ENCODE assay signal across 23 cellular contexts in genomic region chrX:73647632-73648322, GRCh38.
DNase-seq lines count a peak whose midpoint lies in the region; ATAC-seq and TF ChIP-seq lines count a peak whose summit lies in the region.
"Had no signal": no experiment of that assay in that cellular context is flagged by ENCODE, and none has a peak within 500 bp of the region (broad histone marks: within the 10 kb centered on the region; RNA-seq: fewer than 3 reads in every experiment).

No MANE protein-coding gene starts in this region.

- TF ChIP-seq CTCF in RWPE1 (conservative IDR thresholded peaks at IDR 0.05; ENCODE audit: low read depth) = no peak

- H4K12ac ChIP-seq in trophoblast cell (ENCODE audit: low read depth, low read length) = no peak overlapping the region

- H3K9ac ChIP-seq in trophoblast cell (ENCODE audit: low read length) = no peak overlapping the region

- no peak overlapping the region for H2AK5ac ChIP-seq in trophoblast cell (ENCODE audit: low read length)

- H3K79me2 ChIP-seq in trophoblast cell (ENCODE audit: control insufficient read depth, insufficient read depth, low read length, poor library complexity) = no peaks in the 10 kb centered on the region

- no peaks in the 10 kb centered on the region for H3K27me3 ChIP-seq in trophoblast cell (ENCODE audit: insufficient read depth, low read length)
- H3K27me3 ChIP-seq: ascending aorta had no signal

- no peak overlapping the region for H3K23ac ChIP-seq in trophoblast cell (ENCODE audit: low read length)

- no peak overlapping the region for H3K4me2 ChIP-seq in trophoblast cell (ENCODE audit: low read length)

- ATAC-seq in GM18511 (IDR thresholded peaks at IDR 0.05; ENCODE audit: unreplicated experiment) (peak; percentile 71), GM19438 (IDR thresholded peaks at IDR 0.05; ENCODE audit: low read depth, unreplicated experiment) (peak; percentile 62), HG02623 (IDR thresholded peaks at IDR 0.05; ENCODE audit: unreplicated experiment) (peak; percentile 62), HG03354 (IDR thresholded peaks at IDR 0.05; ENCODE audit: poor library complexity, severe bottlenecking, unreplicated experiment) (peak; percentile 69), GM18858 (IDR thresholded peaks at IDR 0.05; ENCODE audit: unreplicated experiment) (no peak)
- ATAC-seq: left colon; stimulated activated memory B cell treated with anti-CD40 and anti-IgM and Interleukin-4, amounts not matched to agents 10 μg/mL and 1 μg/mL and 100 μg/mL, for 72 hours had no signal

- no peak overlapping the region for H3K18ac ChIP-seq in trophoblast cell (ENCODE audit: low read length)

- POLR2A ChIA-PET in RWPE1 (lab: Yijun Ruan, JAX; ENCODE audit: low non-redundant PET) = no interaction called here

- peaks cover 0 to 2% of the 10 kb centered on the region in 2 experiments for H3K36me3 ChIP-seq in trophoblast cell (ENCODE audit: control insufficient read depth in 1 of 2, insufficient read depth in 2 of 2, low read length in 2 of 2)

- H3K4me3 ChIP-seq in trophoblast cell (ENCODE audit: low read depth, low read length) = no peak overlapping the region
- H3K4me3 ChIP-seq: ascending aorta, SK-N-MC had no signal

- no peaks in the 10 kb centered on the region for H3K4me1 ChIP-seq in trophoblast cell (ENCODE audit: control insufficient read depth in 1 of 2, insufficient read depth in 2 of 2, low read length in 2 of 2)
- H3K4me1 ChIP-seq: ascending aorta had no signal

- H4K91ac ChIP-seq in trophoblast cell (ENCODE audit: low read depth, low read length) = no peak overlapping the region

- H3K79me1 ChIP-seq in trophoblast cell (ENCODE audit: low read length) = no peaks in the 10 kb centered on the region

- H3K4ac ChIP-seq in trophoblast cell (ENCODE audit: low read depth, low read length) = no peak overlapping the region

- H2BK120ac ChIP-seq in trophoblast cell (ENCODE audit: insufficient read depth, low read length, poor library complexity) = no peak overlapping the region

- CTCF ChIA-PET in RWPE1 (lab: Yijun Ruan, JAX) = interaction anchor here (0.6 to 0.7 kb wide), 2 partner anchors 77 to 145 kb away, joined by 3 read pairs; no protein-coding TSS in a partner anchor

- no peak overlapping the region for H2BK5ac ChIP-seq in trophoblast cell (ENCODE audit: low read depth, low read length, poor library complexity)

- DNase-seq in RWPE1 (ENCODE audit: low spot score) (no peak), trophoblast cell (no peak), NOMO-1 treated with DMSO at 0.1 percent for 48 hours (lab: John Stamatoyannopoulos, UW; ENCODE audit: unreplicated experiment) (no peak)
- DNase-seq: ACHN; activated CD4-positive, alpha-beta T cell treated with anti-CD3 and anti-CD28 coated beads for 48 hours; EL; head of caudate nucleus; KG1; left colon; mesenchymal stem cell; NCI-H1436 treated with DMSO at 0.1 percent for 48 hours; NCI-H524; small intestine; T-helper 2 cell had no signal

- H2AFZ ChIP-seq in trophoblast cell (ENCODE audit: insufficient read depth, low read length, poor library complexity) = no peak overlapping the region

- H2BK12ac ChIP-seq in trophoblast cell (ENCODE audit: low read length) = no peak overlapping the region

- H3K9me3 ChIP-seq in trophoblast cell (ENCODE audit: insufficient read depth, low read depth, low read length) = peaks cover 2% of the 10 kb centered on the region

- no peak overlapping the region for H4K8ac ChIP-seq in trophoblast cell (ENCODE audit: low read depth, low read length)

- H3K27ac ChIP-seq in RWPE1 = no peak overlapping the region
- no peak overlapping the region for H3K27ac ChIP-seq in trophoblast cell (ENCODE audit: low read depth, low read length)
- H3K27ac ChIP-seq: ascending aorta, C4-2B, SK-N-MC had no signal

- H3K14ac ChIP-seq in trophoblast cell (ENCODE audit: low read length) = no peak overlapping the region
